ENCODE assay signal across 16 cellular contexts in the genomic region with DNA sequence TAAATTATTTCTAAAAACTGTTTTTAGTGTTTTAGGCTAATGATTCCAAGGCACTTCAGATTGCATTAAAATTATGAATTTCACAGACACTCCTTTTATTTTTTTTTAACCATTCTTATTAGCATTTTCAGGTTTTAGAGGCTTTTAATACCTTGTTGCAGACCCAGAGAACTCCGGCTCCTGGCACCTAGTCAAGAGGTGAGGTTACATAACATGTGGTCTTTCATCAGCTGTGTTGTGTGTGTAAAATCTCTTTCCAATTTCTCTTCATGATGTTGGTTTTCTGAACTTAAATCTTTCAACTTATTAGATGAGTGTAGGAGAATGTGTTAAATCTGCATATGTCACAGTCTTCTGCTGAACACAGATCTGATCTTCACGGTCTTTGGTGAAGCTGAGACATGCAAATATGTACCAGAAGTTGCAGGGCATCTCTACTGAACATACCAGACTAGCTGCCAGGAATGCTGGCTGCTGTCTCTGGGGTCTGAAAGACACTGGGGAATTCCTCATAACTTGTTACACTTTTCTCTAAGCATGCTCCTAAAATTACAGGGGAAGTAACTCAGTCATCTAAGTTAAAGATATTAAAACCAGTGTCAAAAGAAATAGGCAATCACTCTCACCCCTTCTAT.
"Had no signal": no experiment of that assay in that cellular context is flagged by ENCODE, and none has a peak within 500 bp of the region (broad histone marks: within the 10 kb centered on the region; RNA-seq: fewer than 3 reads in every experiment).

No MANE protein-coding gene starts in this region.

- H3K27me3 ChIP-seq: heart right ventricle, ovary, sigmoid colon had no signal

- H3K36me3 ChIP-seq: heart right ventricle, ovary, sigmoid colon, thoracic aorta had no signal

- H3K4me3 ChIP-seq: heart right ventricle, ovary, sigmoid colon, thoracic aorta had no signal

- H3K4me1 ChIP-seq: heart right ventricle, sigmoid colon had no signal

- H3K9me3 ChIP-seq: ovary, sigmoid colon had no signal

- H3K27ac ChIP-seq: heart right ventricle, ovary, sigmoid colon, thoracic aorta had no signal

- DNase-seq: activated CD4-positive, alpha-beta memory T cell treated with anti-CD3 and anti-CD28 coated beads, Interleukin-2, amount 10 ng/mL, durations not matched to agents 7 days and 5 days; activated CD4-positive, alpha-beta T cell treated with anti-CD3 and anti-CD28 coated beads for 48 hours; activated CD4-positive, CD25-positive, alpha-beta regulatory T cell; activated CD8-positive, alpha-beta memory T cell treated with anti-CD3 and anti-CD28 coated beads, Interleukin-2, amount 10 ng/mL, durations not matched to agents 7 days and 5 days; activated naive CD4-positive, alpha-beta T cell treated with anti-CD3 and anti-CD28 coated beads for 36 hours; aorta; cortex of kidney; effector CD4-positive, alpha-beta T cell; heart right ventricle; immature natural killer cell; mesenchymal stem cell; ovary; sigmoid colon; stimulated activated naive B cell treated with anti-CD40 and anti-IgM and Interleukin-4, amounts not matched to agents 10 μg/mL and 1 μg/mL and 100 μg/mL, for 72 hours; T1000 had no signal
